8 cellular contexts compared by ENCODE assay signal in the genomic region with DNA sequence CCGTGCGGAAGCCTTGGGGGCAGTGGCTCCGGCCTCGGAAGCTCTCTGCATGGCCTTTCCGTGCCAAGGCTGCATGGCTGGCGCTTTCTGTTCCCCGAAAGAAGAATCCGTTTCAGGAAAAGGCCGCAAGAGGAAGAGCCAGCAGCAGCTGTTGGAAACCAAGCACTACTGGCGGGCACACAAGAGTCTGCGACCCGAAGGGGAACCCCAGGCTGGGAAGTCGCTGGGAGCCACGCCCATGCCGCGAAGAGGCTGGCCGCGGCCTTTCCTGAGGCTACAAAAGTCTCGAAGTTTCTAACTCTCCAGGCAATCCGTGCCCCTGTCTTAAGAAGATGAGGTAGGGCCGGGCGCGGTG. TPM values are rescaled to one million over a fixed set of nuclear protein-coding genes. Genes with fewer than 3 reads are reported as not detected.
DNase-seq lines count a peak whose midpoint lies in the region; ATAC-seq lines count a peak whose summit lies in the region.

A gene (minus strand): TSS at position 191 of the 355 bp plus-strand sequence. CDS start 116 bp downstream, at position 75.

- ATAC-seq in GM19043 (IDR thresholded peaks at IDR 0.05; ENCODE audit: low read depth, unreplicated experiment) (peak; percentile 62), HG03432 (IDR thresholded peaks at IDR 0.05; ENCODE audit: unreplicated experiment) (peak; percentile 87), T-helper 17 cell (peak; percentile 89)

- peak within 1 kb of the TSS; percentile 94 for H3K27ac Mint-ChIP-seq in T-helper 17 cell

- peak; percentile 69 for DNase-seq in Ammon's horn (ENCODE audit: low spot score)
- DNase-seq in T-helper 17 cell, result peak; percentile 70 to 73 (median 70)
- peak in 43 of 58 donors; percentile 5 to 56 (median 28) for DNase-seq in anterior cingulate cortex (lab: John Stamatoyannopoulos, UW)
- peak in 47 of 51 donors; percentile 2 to 63 (median 35) for DNase-seq in hypothalamus (lab: John Stamatoyannopoulos, UW)
- DNase-seq in cortex of kidney (lab: John Stamatoyannopoulos, UW), result no peak

- no peaks in the 10 kb centered on the region for H3K9me3 ChIP-seq in T-helper 17 cell (ENCODE audit: control insufficient read depth, low read length, poor library complexity, severe bottlenecking)

- H3K4me1 Mint-ChIP-seq in T-helper 17 cell, result peaks cover 24% of the 10 kb centered on the region

- H3K27me3 Mint-ChIP-seq in T-helper 17 cell, result no peaks in the 10 kb centered on the region

- H3K36me3 Mint-ChIP-seq in T-helper 17 cell (ENCODE audit: low read depth), result peaks cover 4% of the 10 kb centered on the region

- peak within 1 kb of the TSS; percentile 70 to 97 (median 87) for H3K27ac ChIP-seq in skin epidermis

- peak within 1 kb of the TSS; percentile 95 for H3K4me3 Mint-ChIP-seq in T-helper 17 cell

- peak within 1 kb of the TSS; percentile 56 to 85 (median 70) for H3K4me3 ChIP-seq in skin epidermis

RNA-seq across cellular contexts. Expression of the gene that starts here (rescaled TPM):
- 10 to 100 TPM; 18.9 to 21.4 TPM for total RNA-seq in T-helper 17 cell
